Comparison of ENCODE assay signal across 2 cellular contexts in the genomic region with DNA sequence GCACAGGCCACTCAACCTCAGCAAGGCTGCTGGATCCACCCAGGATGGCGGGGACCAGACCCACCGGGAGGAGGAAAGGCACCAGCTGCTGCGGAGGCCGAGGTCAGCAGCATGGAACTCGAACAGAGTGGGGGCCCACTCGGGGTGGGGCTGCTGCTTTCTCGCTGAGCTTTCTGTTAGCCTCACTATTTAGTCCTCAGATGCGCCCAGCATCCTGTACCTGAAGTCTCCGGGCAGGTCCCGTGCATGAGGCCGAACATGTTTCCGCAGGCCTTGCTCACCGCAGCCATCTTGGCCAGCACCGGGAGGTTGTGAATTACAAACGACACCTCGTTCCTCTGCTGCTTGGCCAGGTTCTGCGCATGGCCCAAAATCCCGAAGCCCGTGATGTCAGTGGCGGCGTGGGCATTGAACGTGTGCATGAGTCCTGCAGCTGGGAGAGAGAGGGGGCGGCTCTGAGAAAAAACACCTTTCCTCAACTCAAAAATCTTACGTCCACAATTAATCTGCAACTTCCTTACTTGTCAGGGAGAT.
A peak's percentile ranks its signal among the peaks of the same experiment; 100 is the strongest.
TF ChIP-seq lines count a peak whose summit lies in the region.

No MANE protein-coding gene starts in this region.

TF ChIP-seq in HepG2, 621 proteins besides CTCF, POLR2A, EP300 and RAD21:
- TF ChIP-seq ARNT (IDR thresholded peaks at IDR 0.05): no peak
- peak; percentile 58 for TF ChIP-seq AGO2 (optimal IDR thresholded peaks at IDR 0.05; ENCODE audit: low read depth, low read length)

TF ChIP-seq in K562, 482 proteins besides CTCF, POLR2A, EP300 and RAD21:
- TF ChIP-seq ETV5 (CRISPR knock-in tag; IDR thresholded peaks at IDR 0.05; ENCODE audit: low read depth) (no peak), CREBBP (IDR thresholded peaks at IDR 0.05; ENCODE audit: low read depth, low read length) (no peak), ZFP91 (CRISPR knock-in tag; IDR thresholded peaks at IDR 0.05) (no peak), POLR2G (IDR thresholded peaks at IDR 0.05; ENCODE audit: low read depth, low read length) (0 out of 2 replicates have a peak, but pooled peaks have one; percentile 32), ZNF830 (CRISPR knock-in tag; IDR thresholded peaks at IDR 0.05) (no peak)
- TF ChIP-seq, protein P1, sequence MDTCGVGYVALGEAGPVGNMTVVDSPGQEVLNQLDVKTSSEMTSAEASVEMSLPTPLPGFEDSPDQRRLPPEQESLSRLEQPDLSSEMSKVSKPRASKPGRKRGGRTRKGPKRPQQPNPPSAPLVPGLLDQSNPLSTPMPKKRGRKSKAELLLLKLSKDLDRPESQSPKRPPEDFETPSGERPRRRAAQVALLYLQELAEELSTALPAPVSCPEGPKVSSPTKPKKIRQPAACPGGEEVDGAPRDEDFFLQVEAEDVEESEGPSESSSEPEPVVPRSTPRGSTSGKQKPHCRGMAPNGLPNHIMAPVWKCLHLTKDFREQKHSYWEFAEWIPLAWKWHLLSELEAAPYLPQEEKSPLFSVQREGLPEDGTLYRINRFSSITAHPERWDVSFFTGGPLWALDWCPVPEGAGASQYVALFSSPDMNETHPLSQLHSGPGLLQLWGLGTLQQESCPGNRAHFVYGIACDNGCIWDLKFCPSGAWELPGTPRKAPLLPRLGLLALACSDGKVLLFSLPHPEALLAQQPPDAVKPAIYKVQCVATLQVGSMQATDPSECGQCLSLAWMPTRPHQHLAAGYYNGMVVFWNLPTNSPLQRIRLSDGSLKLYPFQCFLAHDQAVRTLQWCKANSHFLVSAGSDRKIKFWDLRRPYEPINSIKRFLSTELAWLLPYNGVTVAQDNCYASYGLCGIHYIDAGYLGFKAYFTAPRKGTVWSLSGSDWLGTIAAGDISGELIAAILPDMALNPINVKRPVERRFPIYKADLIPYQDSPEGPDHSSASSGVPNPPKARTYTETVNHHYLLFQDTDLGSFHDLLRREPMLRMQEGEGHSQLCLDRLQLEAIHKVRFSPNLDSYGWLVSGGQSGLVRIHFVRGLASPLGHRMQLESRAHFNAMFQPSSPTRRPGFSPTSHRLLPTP (IDR thresholded peaks at IDR 0.05; ENCODE audit: borderline replicate concordance, extremely low read depth, insufficient read length): no peak
